ENCODE assay signal across 17 cellular contexts in the genomic region with DNA sequence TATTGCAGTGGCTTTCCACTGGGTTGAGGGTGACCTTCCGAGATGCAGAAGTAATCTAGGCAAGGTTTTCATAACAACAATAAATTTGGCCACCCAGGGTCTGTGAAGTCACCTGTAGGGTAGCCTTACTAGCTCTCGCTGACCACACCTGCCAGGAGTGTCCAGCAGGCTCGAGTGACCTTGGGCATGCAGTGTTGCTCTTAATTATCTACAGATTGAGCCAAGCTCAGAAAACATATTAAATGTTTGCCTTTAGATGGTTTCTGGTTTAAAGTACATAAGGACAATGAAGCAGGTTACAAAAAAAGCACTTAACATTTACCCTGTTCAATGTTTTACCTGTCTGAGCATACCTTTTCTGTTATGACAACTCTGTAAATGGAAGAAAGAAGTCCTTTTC. TPM values are rescaled to one million over a fixed set of nuclear protein-coding genes. Genes with fewer than 3 reads are reported as not detected.
DNase-seq lines count a peak whose midpoint lies in the region; ATAC-seq and TF ChIP-seq lines count a peak whose summit lies in the region.
"Had no signal": no experiment of that assay in that cellular context is flagged by ENCODE, and none has a peak within 500 bp of the region (broad histone marks: within the 10 kb centered on the region; RNA-seq: fewer than 3 reads in every experiment).

No MANE protein-coding gene starts in this region.

- in situ Hi-C loops in KBM-7 (cut with MboI; ENCODE audit: low pct_unique_long_range_greater_than_20kb, low sequenced_read_pairs) = no loop called here

- H3K4me1 ChIP-seq in liver (ENCODE audit: control insufficient read depth in 4 of 4, insufficient read depth in 4 of 4, low read length in 3 of 4) (peaks cover 23 to 57% (median 43%) of the 10 kb centered on the region in 4 donors), upper lobe of right lung (peaks cover 32% of the 10 kb centered on the region)

- H3K4me3 ChIP-seq in liver (ENCODE audit: low read depth in 1 of 3, low read length in 3 of 3) (no peak overlapping the region), upper lobe of right lung (peak overlapping the region; percentile 70)
- H3K4me3 ChIP-seq: gastroesophageal sphincter had no signal

- no peaks in the 10 kb centered on the region for H3K9me3 Mint-ChIP-seq in stimulated activated naive CD8-positive, alpha-beta T cell treated with anti-CD3 and anti-CD28 coated beads, Interleukin-15, Interleukin-2, amounts not matched to agents 100 ng/mL and 50 ng/mL, for 24 hours
- H3K9me3 Mint-ChIP-seq in activated T-helper 17 cell treated with anti-CD3 and anti-CD28 coated beads, Interleukin-2, amount 50 U/mL, for 72 hours = no peaks in the 10 kb centered on the region

- no peaks in the 10 kb centered on the region for H3K36me3 Mint-ChIP-seq in stimulated activated naive CD8-positive, alpha-beta T cell treated with anti-CD3 and anti-CD28 coated beads, Interleukin-15, Interleukin-2, amounts not matched to agents 100 ng/mL and 50 ng/mL, for 24 hours (ENCODE audit: low read depth)
- H3K36me3 Mint-ChIP-seq in activated T-helper 17 cell treated with anti-CD3 and anti-CD28 coated beads, Interleukin-2, amount 50 U/mL, for 72 hours (ENCODE audit: low read depth) = no peaks in the 10 kb centered on the region

- H3K27me3 Mint-ChIP-seq in stimulated activated naive CD8-positive, alpha-beta T cell treated with anti-CD3 and anti-CD28 coated beads, Interleukin-15, Interleukin-2, amounts not matched to agents 100 ng/mL and 50 ng/mL, for 24 hours = peaks cover 7% of the 10 kb centered on the region
- no peaks in the 10 kb centered on the region for H3K27me3 Mint-ChIP-seq in activated T-helper 17 cell treated with anti-CD3 and anti-CD28 coated beads, Interleukin-2, amount 50 U/mL, for 72 hours

- no peaks in the 10 kb centered on the region for H3K27me3 ChIP-seq in liver (ENCODE audit: control insufficient read depth in 4 of 4, insufficient read depth in 4 of 4, low read length in 3 of 4)
- peaks cover 14% of the 10 kb centered on the region for H3K27me3 ChIP-seq in upper lobe of right lung

- intact Hi-C loops in upper lobe of right lung (cut with DNase I) = no loop called here

- ATAC-seq in stimulated activated naive CD8-positive, alpha-beta T cell treated with anti-CD3 and anti-CD28 coated beads, Interleukin-15, Interleukin-2, amounts not matched to agents 100 U/mL and 50 U/mL, for 24 hours = no peak
- no peak for ATAC-seq in activated T-helper 17 cell treated with anti-CD3 and anti-CD28 coated beads, Interleukin-2, amount 50 U/mL, for 72 hours (replicated peaks)
- ATAC-seq in upper lobe of right lung (no peak), HG03432 (IDR thresholded peaks at IDR 0.05; ENCODE audit: unreplicated experiment) (no peak), HG03280 (IDR thresholded peaks at IDR 0.05; ENCODE audit: unreplicated experiment) (no peak)
- ATAC-seq: gastroesophageal sphincter, right cardiac atrium had no signal

- H3K4me1 Mint-ChIP-seq in stimulated activated naive CD8-positive, alpha-beta T cell treated with anti-CD3 and anti-CD28 coated beads, Interleukin-15, Interleukin-2, amounts not matched to agents 100 ng/mL and 50 ng/mL, for 24 hours (ENCODE audit: low read depth) = peaks cover 13% of the 10 kb centered on the region
- peaks cover 17% of the 10 kb centered on the region for H3K4me1 Mint-ChIP-seq in activated T-helper 17 cell treated with anti-CD3 and anti-CD28 coated beads, Interleukin-2, amount 50 U/mL, for 72 hours

- H3K9me3 ChIP-seq in liver (ENCODE audit: control insufficient read depth in 4 of 4, low read length in 3 of 4) = no peaks in the 10 kb centered on the region
- no peaks in the 10 kb centered on the region for H3K9me3 ChIP-seq in upper lobe of right lung
- H3K9me3 ChIP-seq: gastroesophageal sphincter had no signal

- no peak for DNase-seq in stimulated activated naive CD8-positive, alpha-beta T cell treated with anti-CD3 and anti-CD28 coated beads, Interleukin-15, Interleukin-2, amounts not matched to agents 100 U/mL and 50 U/mL, for 24 hours
- DNase-seq in upper lobe of right lung (no peak), KBM-7 (no peak)
- DNase-seq: caudate nucleus; EL; NCI-H1105; stimulated activated CD4-positive, alpha-beta T cell treated with anti-CD3 and anti-CD28 coated beads, Interleukin-2, amount 100 ng/mL, for 48 hours; trophoblast cell had no signal

- TF ChIP-seq RAD21 in liver (IDR thresholded peaks at IDR 0.05) = no peak

- TF ChIP-seq CTCF in liver (IDR thresholded peaks at IDR 0.05; ENCODE audit: low read depth, low read length, missing input control) (no peak), upper lobe of right lung (IDR thresholded peaks at IDR 0.05) (no peak)

- H3K36me3 ChIP-seq in liver (ENCODE audit: control insufficient read depth in 4 of 4, insufficient read depth in 3 of 4, low read depth in 1 of 4, low read length in 3 of 4) (no peaks in the 10 kb centered on the region), upper lobe of right lung (no peaks in the 10 kb centered on the region)
- H3K36me3 ChIP-seq: gastroesophageal sphincter had no signal

- WGBS in liver = 38% methylated on average over 3 of the region's 3 CpGs

- H3K27ac ChIP-seq in liver (ENCODE audit: low read depth in 1 of 2, low read length in 2 of 2) (peak overlapping the region in 1 of 2 donors; percentile 6), upper lobe of right lung (no peak overlapping the region)
- H3K27ac ChIP-seq: gastroesophageal sphincter had no signal

- no peak overlapping the region for H3K27ac Mint-ChIP-seq in stimulated activated naive CD8-positive, alpha-beta T cell treated with anti-CD3 and anti-CD28 coated beads, Interleukin-15, Interleukin-2, amounts not matched to agents 100 ng/mL and 50 ng/mL, for 24 hours
- no peak overlapping the region for H3K27ac Mint-ChIP-seq in activated T-helper 17 cell treated with anti-CD3 and anti-CD28 coated beads, Interleukin-2, amount 50 U/mL, for 72 hours

- no peak overlapping the region for H3K9ac ChIP-seq in liver (ENCODE audit: low read depth in 1 of 2, low read length in 2 of 2)

- peak overlapping the region; percentile 71 for H3K4me3 Mint-ChIP-seq in stimulated activated naive CD8-positive, alpha-beta T cell treated with anti-CD3 and anti-CD28 coated beads, Interleukin-15, Interleukin-2, amounts not matched to agents 100 ng/mL and 50 ng/mL, for 24 hours
- H3K4me3 Mint-ChIP-seq in activated T-helper 17 cell treated with anti-CD3 and anti-CD28 coated beads, Interleukin-2, amount 50 U/mL, for 72 hours = peak overlapping the region; percentile 60

TF ChIP-seq in liver, 16 proteins besides CTCF, POLR2A, EP300 and RAD21:
- peak in 1 of 2 donors; percentile 52 for TF ChIP-seq RXRA (IDR thresholded peaks at IDR 0.05)
- TF ChIP-seq GABPA (IDR thresholded peaks at IDR 0.05 in 1 of 2, conservative IDR thresholded peaks at IDR 0.05 in 1 of 2) = no peak
- TF ChIP-seq EGR1 (IDR thresholded peaks at IDR 0.05; ENCODE audit: low read depth in 2 of 2) = no peak
- TF ChIP-seq FOXA2 (IDR thresholded peaks at IDR 0.05) = peak; percentile 21
- TF ChIP-seq, protein P1, sequence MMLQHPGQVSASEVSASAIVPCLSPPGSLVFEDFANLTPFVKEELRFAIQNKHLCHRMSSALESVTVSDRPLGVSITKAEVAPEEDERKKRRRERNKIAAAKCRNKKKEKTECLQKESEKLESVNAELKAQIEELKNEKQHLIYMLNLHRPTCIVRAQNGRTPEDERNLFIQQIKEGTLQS (IDR thresholded peaks at IDR 0.05) = no peak
- TF ChIP-seq, protein P2, sequence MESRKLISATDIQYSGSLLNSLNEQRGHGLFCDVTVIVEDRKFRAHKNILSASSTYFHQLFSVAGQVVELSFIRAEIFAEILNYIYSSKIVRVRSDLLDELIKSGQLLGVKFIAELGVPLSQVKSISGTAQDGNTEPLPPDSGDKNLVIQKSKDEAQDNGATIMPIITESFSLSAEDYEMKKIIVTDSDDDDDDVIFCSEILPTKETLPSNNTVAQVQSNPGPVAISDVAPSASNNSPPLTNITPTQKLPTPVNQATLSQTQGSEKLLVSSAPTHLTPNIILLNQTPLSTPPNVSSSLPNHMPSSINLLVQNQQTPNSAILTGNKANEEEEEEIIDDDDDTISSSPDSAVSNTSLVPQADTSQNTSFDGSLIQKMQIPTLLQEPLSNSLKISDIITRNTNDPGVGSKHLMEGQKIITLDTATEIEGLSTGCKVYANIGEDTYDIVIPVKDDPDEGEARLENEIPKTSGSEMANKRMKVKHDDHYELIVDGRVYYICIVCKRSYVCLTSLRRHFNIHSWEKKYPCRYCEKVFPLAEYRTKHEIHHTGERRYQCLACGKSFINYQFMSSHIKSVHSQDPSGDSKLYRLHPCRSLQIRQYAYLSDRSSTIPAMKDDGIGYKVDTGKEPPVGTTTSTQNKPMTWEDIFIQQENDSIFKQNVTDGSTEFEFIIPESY (IDR thresholded peaks at IDR 0.05) = no peak
- TF ChIP-seq JUND (IDR thresholded peaks at IDR 0.05) = no peak
- TF ChIP-seq HNF4A (conservative IDR thresholded peaks at IDR 0.05) = peak; percentile 36 to 52
- no peak for TF ChIP-seq SP1 (IDR thresholded peaks at IDR 0.05)
- no peak for TF ChIP-seq TAF1 (conservative IDR thresholded peaks at IDR 0.05)

RNA-seq across cellular contexts. Expression of a gene that starts 1.8 kb away (rescaled TPM):
- 10 to 100 TPM; 10.8 to 16.1 TPM for total RNA-seq in activated T-helper 17 cell treated with anti-CD3 and anti-CD28 coated beads, Interleukin-2, amount 50 U/mL, for 72 hours
- total RNA-seq in liver = 10 to 100 TPM; 14.6 to 22.3 TPM
- polyA plus RNA-seq in liver = 1 to 10 TPM; 8.4 TPM
- 43.7 TPM for total RNA-seq in upper lobe of right lung

RNA-seq across cellular contexts. Expression of a gene that starts 5.6 kb away (rescaled TPM):
- total RNA-seq in activated T-helper 17 cell treated with anti-CD3 and anti-CD28 coated beads, Interleukin-2, amount 50 U/mL, for 72 hours = under 1 TPM in 1 of 2 donors, not detected in 1; 0.21 TPM
- total RNA-seq in liver (1 to 10 TPM in 1 of 2 donors, under 1 TPM in 1; 0.19 to 2.3 TPM), upper lobe of right lung (not detected)
- under 1 TPM in 1 of 2 donors, not detected in 1; 0.28 TPM for polyA plus RNA-seq in liver
- total RNA-seq: gastroesophageal sphincter, SK-MEL-5 had no signal
- polyA plus RNA-seq: keratinocyte had no signal

RNA-seq across cellular contexts. Expression of a gene that starts 16.8 kb away (rescaled TPM):
- 10 to 100 TPM; 14.8 to 19.7 TPM for total RNA-seq in activated T-helper 17 cell treated with anti-CD3 and anti-CD28 coated beads, Interleukin-2, amount 50 U/mL, for 72 hours
- total RNA-seq in liver (1 to 10 TPM in 1 of 2 donors, under 1 TPM in 1; 0.84 to 6.7 TPM), upper lobe of right lung (not detected)
- polyA plus RNA-seq in liver = 1 to 10 TPM in 1 of 2 donors, under 1 TPM in 1; 0.71 to 1.3 TPM

RNA-seq across cellular contexts. Expression of a gene that starts 37.0 kb away (rescaled TPM):
- 100 to 1,000 TPM in 1 of 2 donors, 10 to 100 TPM in 1; 98.5 to 128 TPM for total RNA-seq in activated T-helper 17 cell treated with anti-CD3 and anti-CD28 coated beads, Interleukin-2, amount 50 U/mL, for 72 hours
- total RNA-seq in liver (10 to 100 TPM; 17.6 to 27.3 TPM), upper lobe of right lung (298 TPM)
- 100 to 1,000 TPM in 1 of 2 donors, 10 to 100 TPM in 1; 93.8 to 132 TPM for polyA plus RNA-seq in liver

RNA-seq across cellular contexts. Expression of a gene that starts 43.4 kb away (rescaled TPM):
- 10 to 100 TPM; 39.6 to 54.5 TPM for total RNA-seq in activated T-helper 17 cell treated with anti-CD3 and anti-CD28 coated beads, Interleukin-2, amount 50 U/mL, for 72 hours
- 10 to 100 TPM; 20.9 to 25.3 TPM for total RNA-seq in liver
- 10 to 100 TPM in 1 of 2 donors, 1 to 10 TPM in 1; 7.5 to 10.4 TPM for polyA plus RNA-seq in liver
- total RNA-seq in upper lobe of right lung = 61.7 TPM
